In the genomic region with DNA sequence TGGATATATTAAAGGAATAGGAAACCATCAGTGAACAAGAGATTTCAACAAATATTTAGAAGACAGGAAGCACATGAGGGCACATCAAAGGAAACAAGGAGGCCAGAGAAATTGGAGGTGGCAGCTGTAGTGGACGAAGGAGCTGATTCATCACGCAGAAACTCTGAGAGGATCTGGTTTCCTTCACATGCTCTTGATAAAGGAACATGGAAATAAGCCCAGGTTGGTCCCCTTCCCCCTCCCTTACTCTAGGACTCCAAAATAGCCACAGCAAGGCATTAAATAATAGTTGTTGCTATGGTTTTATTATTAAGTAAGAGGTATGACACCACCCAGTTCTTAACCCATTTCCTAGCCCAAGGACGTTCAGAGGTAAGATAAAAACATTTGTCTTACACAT, we compare ENCODE assay signal across 19 cellular contexts. TPM values are rescaled to one million over a fixed set of nuclear protein-coding genes. Genes with fewer than 3 reads are reported as not detected.
DNase-seq lines count a peak whose midpoint lies in the region; ATAC-seq and TF ChIP-seq lines count a peak whose summit lies in the region.
"Had no signal": no experiment of that assay in that cellular context is flagged by ENCODE, and none has a peak within 500 bp of the region (broad histone marks: within the 10 kb centered on the region; RNA-seq: fewer than 3 reads in every experiment).

No MANE protein-coding gene starts in this region.

- TF ChIP-seq CTCF in fibroblast of mammary gland (conservative IDR thresholded peaks at IDR 0.05; ENCODE audit: control insufficient read depth, insufficient read depth, low read depth, low read length) (no peak), omental fat pad (IDR thresholded peaks at IDR 0.05) (no peak)

- DNase-seq in ELF-1 (ENCODE audit: low read depth, low spot score) (peak; percentile 26), NCI-H226 (peak; percentile 33), fibroblast of mammary gland (ENCODE audit: low read depth) (peak; percentile 62), omental fat pad (ENCODE audit: low spot score) (no peak), MG63 (no peak)
- DNase-seq: activated CD4-positive, CD25-positive, alpha-beta regulatory T cell treated with anti-CD3 and anti-CD28 coated beads, Interleukin-2, amount 50 U/mL, for 72 hours; activated CD8-positive, alpha-beta memory T cell treated with anti-CD3 and anti-CD28 coated beads, Interleukin-2, amount 10 ng/mL, durations not matched to agents 7 days and 5 days; activated naive CD8-positive, alpha-beta T cell treated with anti-CD3 and anti-CD28 coated beads, Interleukin-2, amount 50 U/mL, for 24 hours; BE2C; effector memory CD8-positive, alpha-beta T cell; lower lobe of right lung; natural killer cell; NCI-H1105; NCI-H69; posterior cingulate gyrus had no signal

- no peaks in the 10 kb centered on the region for H3K36me3 ChIP-seq in MG63
- H3K36me3 ChIP-seq: BE2C, lower lobe of right lung, suprapubic skin had no signal

- peak; percentile 64 for ATAC-seq in omental fat pad (ENCODE audit: low FRiP score)
- ATAC-seq in GM19328 (IDR thresholded peaks at IDR 0.05; ENCODE audit: unreplicated experiment): no peak
- ATAC-seq in HG03175 (IDR thresholded peaks at IDR 0.05; ENCODE audit: unreplicated experiment): no peak
- ATAC-seq: activated CD8-positive, alpha-beta memory T cell treated with anti-CD3 and anti-CD28 coated beads, Interleukin-2, amount 10 ng/mL, durations not matched to agents 7 days and 5 days; activated naive CD8-positive, alpha-beta T cell treated with anti-CD3 and anti-CD28 coated beads, Interleukin-2, amount 50 U/mL, for 24 hours; effector memory CD8-positive, alpha-beta T cell; lower lobe of right lung; natural killer cell had no signal

- no peaks in the 10 kb centered on the region for H3K27me3 ChIP-seq in MG63
- H3K27me3 ChIP-seq: BE2C, suprapubic skin had no signal

- H3K4me3 ChIP-seq in fibroblast of mammary gland (ENCODE audit: control insufficient read depth, low read depth, low read length): no peak overlapping the region
- no peak overlapping the region for H3K4me3 ChIP-seq in MG63
- H3K4me3 ChIP-seq: lower lobe of right lung, suprapubic skin had no signal

- no peaks in the 10 kb centered on the region for H3K9me3 ChIP-seq in MG63
- H3K9me3 ChIP-seq: BE2C, lower lobe of right lung had no signal

RNA-seq across cellular contexts. Expression of gene IZUMO1R, which starts 11.3 kb away (rescaled TPM):
- total RNA-seq in omental fat pad: not detected
- not detected in 2 replicates for total RNA-seq in MG63 (2014; rRNA removed; shearing (Covaris generic); ENCODE audit: low replicate concordance)
- total RNA-seq: activated CD8-positive, alpha-beta memory T cell treated with anti-CD3 and anti-CD28 coated beads, Interleukin-2, amount 10 ng/mL, durations not matched to agents 7 days and 5 days; lower lobe of right lung; natural killer cell; SK-MEL-5; suprapubic skin had no signal

Comparison
In these comparisons a context has a peak if more than half of its experiments do, and no peak if none do; other contexts are left out.
1. DNase-seq: peak in ELF-1 (single experiment), NCI-H226 (single experiment) and fibroblast of mammary gland (single experiment); none in omental fat pad (single experiment) and MG63 (single experiment).